Comparison of ENCODE assay signal across 15 cellular contexts in the genomic region with DNA sequence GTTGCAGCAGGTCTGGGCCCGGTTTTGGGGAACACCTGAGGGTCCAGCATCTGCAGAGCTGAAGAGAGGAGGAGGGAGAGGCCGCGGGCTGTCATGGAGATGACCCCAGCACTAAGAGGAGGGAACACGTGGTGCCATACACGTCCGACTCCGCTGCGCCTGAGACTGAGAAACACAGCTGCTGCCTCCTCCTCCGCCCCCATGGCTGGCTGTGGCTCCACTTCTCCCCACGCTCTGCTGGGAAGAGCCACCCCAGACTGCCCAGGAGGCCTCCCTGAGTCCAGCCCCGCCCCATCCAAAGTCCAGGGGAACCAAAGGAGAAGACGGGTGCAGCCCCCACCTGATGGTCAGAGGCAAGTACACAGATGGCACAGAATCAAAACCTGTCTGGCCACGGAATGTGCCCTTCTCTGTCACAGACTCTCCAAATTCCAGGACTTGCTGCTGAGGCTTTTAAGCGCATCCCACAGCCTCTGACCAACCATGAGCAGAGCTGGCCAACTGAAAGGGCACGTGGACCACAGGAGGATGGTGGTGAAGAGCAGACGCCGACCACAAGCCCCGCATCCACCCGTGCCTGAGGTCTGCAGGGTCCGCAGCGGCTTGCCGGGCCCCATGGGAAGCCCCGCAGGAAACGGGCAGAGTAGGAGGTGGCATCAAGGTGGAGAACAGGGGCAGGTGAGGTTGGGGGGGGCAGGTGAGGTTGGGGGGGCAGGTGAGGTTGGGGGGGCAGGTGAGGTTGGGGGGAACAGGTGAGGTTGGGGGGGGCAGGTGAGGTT.
"Had no signal": no experiment of that assay in that cellular context is flagged by ENCODE, and none has a peak within 500 bp of the region (broad histone marks: within the 10 kb centered on the region; RNA-seq: fewer than 3 reads in every experiment).

No MANE protein-coding gene starts in this region.

- FAIRE-seq: astrocyte, colon had no signal

- H3K9me3 Mint-ChIP-seq: activated CD4-positive, alpha-beta memory T cell treated with anti-CD3 and anti-CD28 coated beads, Interleukin-2, amount 10 ng/mL, durations not matched to agents 7 days and 5 days; activated naive CD8-positive, alpha-beta T cell treated with anti-CD3 and anti-CD28 coated beads, Interleukin-2, amount 50 U/mL, for 24 hours; stimulated activated naive CD8-positive, alpha-beta T cell treated with anti-CD3 and anti-CD28 coated beads, Interleukin-15, Interleukin-2, amounts not matched to agents 100 ng/mL and 50 ng/mL, for 24 hours had no signal

- H3K27me3 ChIP-seq: ovary had no signal

- H3K27ac ChIP-seq: esophagus muscularis mucosa, ovary, thoracic aorta, VCaP had no signal

- H3K9me3 ChIP-seq: ovary had no signal

- H3K4me3 Mint-ChIP-seq: activated CD4-positive, alpha-beta memory T cell treated with anti-CD3 and anti-CD28 coated beads, Interleukin-2, amount 10 ng/mL, durations not matched to agents 7 days and 5 days; activated naive CD8-positive, alpha-beta T cell treated with anti-CD3 and anti-CD28 coated beads, Interleukin-2, amount 50 U/mL, for 24 hours; nephron; stimulated activated naive CD8-positive, alpha-beta T cell treated with anti-CD3 and anti-CD28 coated beads, Interleukin-15, Interleukin-2, amounts not matched to agents 100 ng/mL and 50 ng/mL, for 24 hours had no signal

- H3K27ac Mint-ChIP-seq: activated CD4-positive, alpha-beta memory T cell treated with anti-CD3 and anti-CD28 coated beads, Interleukin-2, amount 10 ng/mL, durations not matched to agents 7 days and 5 days; activated naive CD8-positive, alpha-beta T cell treated with anti-CD3 and anti-CD28 coated beads, Interleukin-2, amount 50 U/mL, for 24 hours; nephron; stimulated activated naive CD8-positive, alpha-beta T cell treated with anti-CD3 and anti-CD28 coated beads, Interleukin-15, Interleukin-2, amounts not matched to agents 100 ng/mL and 50 ng/mL, for 24 hours had no signal

- H3K4me1 Mint-ChIP-seq: activated CD4-positive, alpha-beta memory T cell treated with anti-CD3 and anti-CD28 coated beads, Interleukin-2, amount 10 ng/mL, durations not matched to agents 7 days and 5 days; activated naive CD8-positive, alpha-beta T cell treated with anti-CD3 and anti-CD28 coated beads, Interleukin-2, amount 50 U/mL, for 24 hours had no signal

- ATAC-seq: activated naive CD8-positive, alpha-beta T cell treated with anti-CD3 and anti-CD28 coated beads, Interleukin-2, amount 50 U/mL, for 24 hours; left lobe of liver had no signal

- H3K4me3 ChIP-seq: esophagus muscularis mucosa, ovary, thoracic aorta had no signal

- DNase-seq: activated CD4-positive, alpha-beta memory T cell treated with anti-CD3 and anti-CD28 coated beads, Interleukin-2, amount 10 ng/mL, durations not matched to agents 7 days and 5 days; activated naive CD8-positive, alpha-beta T cell treated with anti-CD3 and anti-CD28 coated beads, Interleukin-2, amount 50 U/mL, for 24 hours; mesenchymal stem cell; stimulated activated CD4-positive, alpha-beta T cell treated with anti-CD3 and anti-CD28 coated beads, Interleukin-4, amount 100 ng/mL, for 1 hour; stimulated activated CD8-positive, alpha-beta memory T cell treated with anti-CD3 and anti-CD28 coated beads, Interleukin-4, amount 100 ng/mL, for 48 hours; T-helper 1 cell had no signal

- H3K36me3 ChIP-seq: esophagus muscularis mucosa, ovary, thoracic aorta had no signal

- H3K27me3 Mint-ChIP-seq: activated naive CD8-positive, alpha-beta T cell treated with anti-CD3 and anti-CD28 coated beads, Interleukin-2, amount 50 U/mL, for 24 hours had no signal
